18 cellular contexts compared by ENCODE assay signal in genomic region chr1:7402548-7402850, GRCh38.
DNase-seq lines count a peak whose midpoint lies in the region; TF ChIP-seq lines count a peak whose summit lies in the region.
"Had no signal": no experiment of that assay in that cellular context is flagged by ENCODE, and none has a peak within 500 bp of the region (broad histone marks: within the 10 kb centered on the region; RNA-seq: fewer than 3 reads in every experiment).

No MANE protein-coding gene starts in this region.

- H3K9me3 ChIP-seq in HUES64 (ENCODE audit: insufficient read depth, low read depth, low read length), result peaks cover 19% of the 10 kb centered on the region
- H3K9me3 ChIP-seq: SK-N-SH had no signal

- peaks cover 6% of the 10 kb centered on the region for H3K9me3 Mint-ChIP-seq in neural crest cell
- no peaks in the 10 kb centered on the region for H3K9me3 Mint-ChIP-seq in activated T-helper 2 cell treated with anti-CD3 and anti-CD28 coated beads, Interferon-gamma antibody, Interleukin-2, Interleukin-4, amounts not matched to agents 10 μg/mL and 5 μg/mL and 100 μg/mL, durations not matched to agents 14 hours and 24 hours and 36 hours
- H3K9me3 Mint-ChIP-seq in endothelial cell (ENCODE audit: unreplicated experiment), result no peaks in the 10 kb centered on the region

- no peak overlapping the region for H3K27ac Mint-ChIP-seq in neural crest cell (ENCODE audit: unreplicated experiment)
- no peak overlapping the region for H3K27ac Mint-ChIP-seq in activated T-helper 2 cell treated with anti-CD3 and anti-CD28 coated beads, Interferon-gamma antibody, Interleukin-2, Interleukin-4, amounts not matched to agents 10 μg/mL and 5 μg/mL and 100 μg/mL, durations not matched to agents 14 hours and 24 hours and 36 hours
- H3K27ac Mint-ChIP-seq in endothelial cell (ENCODE audit: unreplicated experiment), result no peak overlapping the region
- H3K27ac Mint-ChIP-seq: CD8-positive, alpha-beta memory T cell had no signal

- intact Hi-C loops in activated T-helper 2 cell treated with anti-CD3 and anti-CD28 coated beads, Interferon-gamma antibody, Interleukin-2, Interleukin-4, amounts not matched to agents 10 μg/mL and 5 μg/mL and 100 μg/mL, durations not matched to agents 14 hours and 24 hours and 36 hours (cut with micrococcal nuclease), result no loop called here

- no peak overlapping the region for H3K9ac ChIP-seq in HUES64 (ENCODE audit: low read depth, low read length)
- H3K9ac ChIP-seq: SK-N-SH had no signal

- peak overlapping the region; percentile 27; the same call in 1 of the 2 replicates for H3K27ac ChIP-seq in HUES64 (ENCODE audit: low read depth, low read length)
- H3K27ac ChIP-seq: upper lobe of left lung had no signal

- H3K36me3 ChIP-seq in HUES64 (ENCODE audit: insufficient read depth, low read length), result no peaks in the 10 kb centered on the region
- H3K36me3 ChIP-seq: upper lobe of left lung had no signal

- H3K27me3 Mint-ChIP-seq in neural crest cell (ENCODE audit: low read depth) (no peaks in the 10 kb centered on the region), endothelial cell (ENCODE audit: unreplicated experiment) (no peaks in the 10 kb centered on the region)
- peaks cover 8% of the 10 kb centered on the region for H3K27me3 Mint-ChIP-seq in activated T-helper 2 cell treated with anti-CD3 and anti-CD28 coated beads, Interferon-gamma antibody, Interleukin-2, Interleukin-4, amounts not matched to agents 10 μg/mL and 5 μg/mL and 100 μg/mL, durations not matched to agents 14 hours and 24 hours and 36 hours (ENCODE audit: low read depth)

- no peak overlapping the region for H3K4me3 Mint-ChIP-seq in neural crest cell
- no peak overlapping the region for H3K4me3 Mint-ChIP-seq in activated T-helper 2 cell treated with anti-CD3 and anti-CD28 coated beads, Interferon-gamma antibody, Interleukin-2, Interleukin-4, amounts not matched to agents 10 μg/mL and 5 μg/mL and 100 μg/mL, durations not matched to agents 14 hours and 24 hours and 36 hours (ENCODE audit: low read depth)
- no peak overlapping the region for H3K4me3 Mint-ChIP-seq in endothelial cell (ENCODE audit: unreplicated experiment)
- H3K4me3 Mint-ChIP-seq: CD8-positive, alpha-beta memory T cell had no signal

- H3K4me1 Mint-ChIP-seq in neural crest cell (no peaks in the 10 kb centered on the region), endothelial cell (ENCODE audit: unreplicated experiment) (peaks cover 3% of the 10 kb centered on the region)
- H3K4me1 Mint-ChIP-seq in activated T-helper 2 cell treated with anti-CD3 and anti-CD28 coated beads, Interferon-gamma antibody, Interleukin-2, Interleukin-4, amounts not matched to agents 10 μg/mL and 5 μg/mL and 100 μg/mL, durations not matched to agents 14 hours and 24 hours and 36 hours (ENCODE audit: low read depth), result no peaks in the 10 kb centered on the region
- H3K4me1 Mint-ChIP-seq: CD8-positive, alpha-beta memory T cell had no signal

- H3K4me1 ChIP-seq in HUES64 (ENCODE audit: insufficient read depth, low read length), result peaks cover 23% of the 10 kb centered on the region
- H3K4me1 ChIP-seq: upper lobe of left lung had no signal

- DNase-seq in AG20443 (ENCODE audit: low spot score) (peak; percentile 4), ecto neural progenitor cell (ENCODE audit: low spot score) (peak; percentile 5), neural crest cell (ENCODE audit: low read depth, low spot score) (peak; percentile 1), iPS-NIHi11 (ENCODE audit: low spot score) (no peak), endothelial cell (ENCODE audit: low spot score) (no peak), mucosa of gallbladder (ENCODE audit: low spot score) (no peak)
- no peak for DNase-seq in activated T-helper 2 cell treated with anti-CD3 and anti-CD28 coated beads, Interferon-gamma antibody, Interleukin-2, Interleukin-4, amounts not matched to agents 10 μg/mL and 5 μg/mL and 100 μg/mL, durations not matched to agents 14 hours and 24 hours and 36 hours (ENCODE audit: low spot score)
- DNase-seq: activated CD4-positive, CD25-positive, alpha-beta regulatory T cell treated with anti-CD3 and anti-CD28 coated beads, Interleukin-2, amount 50 U/mL, for 72 hours; activated gamma-delta T cell; amygdala; CD8-positive, alpha-beta memory T cell; NCI-H1092; NCI-H526 treated with DMSO at 0.1 percent for 48 hours; OCI-M1; stimulated activated naive CD4-positive, alpha-beta T cell treated with Interleukin-2 at 50 U/mL for 16 hours had no signal

- H3K27me3 ChIP-seq in HUES64 (ENCODE audit: insufficient read depth, low read length), result no peaks in the 10 kb centered on the region
- H3K27me3 ChIP-seq: upper lobe of left lung had no signal

- TF ChIP-seq CTCF in neural crest cell (conservative IDR thresholded peaks at IDR 0.05) (no peak), endothelial cell (IDR thresholded peaks at IDR 0.05; ENCODE audit: unreplicated experiment) (no peak)

- WGBS in HUES64, result 83% methylated on average over 2 of the region's 2 CpGs

- H3K4me3 ChIP-seq in HUES64 (ENCODE audit: low read length), result no peak overlapping the region
- H3K4me3 ChIP-seq: upper lobe of left lung had no signal

- no peaks in the 10 kb centered on the region for H3K36me3 Mint-ChIP-seq in neural crest cell (ENCODE audit: low read depth)
- no peaks in the 10 kb centered on the region for H3K36me3 Mint-ChIP-seq in activated T-helper 2 cell treated with anti-CD3 and anti-CD28 coated beads, Interferon-gamma antibody, Interleukin-2, Interleukin-4, amounts not matched to agents 10 μg/mL and 5 μg/mL and 100 μg/mL, durations not matched to agents 14 hours and 24 hours and 36 hours (ENCODE audit: low read depth)
- H3K36me3 Mint-ChIP-seq in endothelial cell (ENCODE audit: low read depth, unreplicated experiment), result no peaks in the 10 kb centered on the region
- H3K36me3 Mint-ChIP-seq: CD8-positive, alpha-beta memory T cell had no signal

Comparison
In these comparisons a context has a peak if more than half of its experiments do, and no peak if none do; other contexts are left out.
1. DNase-seq: peak in AG20443 (single experiment), ecto neural progenitor cell (single experiment) and neural crest cell (single experiment); none in activated T-helper 2 cell treated with anti-CD3 and anti-CD28 coated beads, Interferon-gamma antibody, Interleukin-2, Interleukin-4, amounts not matched to agents 10 μg/mL and 5 μg/mL and 100 μg/mL, durations not matched to agents 14 hours and 24 hours and 36 hours (single experiment), iPS-NIHi11 (single experiment), endothelial cell (single experiment) and mucosa of gallbladder (single experiment).